Comparison of ENCODE assay signal across 14 cellular contexts in genomic region chr2:140891614-140892212, GRCh38.
DNase-seq lines count a peak whose midpoint lies in the region; ATAC-seq and TF ChIP-seq lines count a peak whose summit lies in the region.
"Had no signal": no experiment of that assay in that cellular context is flagged by ENCODE, and none has a peak within 500 bp of the region (broad histone marks: within the 10 kb centered on the region; RNA-seq: fewer than 3 reads in every experiment).

No MANE protein-coding gene starts in this region.

- H2BK15ac ChIP-seq in mesendoderm (replicated peaks; ENCODE audit: low read depth): no peak overlapping the region

- H3K27me3 ChIP-seq in mesendoderm (ENCODE audit: insufficient read depth, low read length, poor library complexity): no peaks in the 10 kb centered on the region
- H3K27me3 ChIP-seq: testis had no signal

- H3K56ac ChIP-seq in mesendoderm (ENCODE audit: low read length): no peak overlapping the region

- H3K4ac ChIP-seq in mesendoderm (ENCODE audit: low read depth, low read length): no peak overlapping the region

- TF ChIP-seq CTCF in astrocyte of the spinal cord (IDR thresholded peaks at IDR 0.05; ENCODE audit: low read depth, low read length) (peak; percentile 23), neural crest cell (conservative IDR thresholded peaks at IDR 0.05) (peak; percentile 48)

- H2AK5ac ChIP-seq in mesendoderm (ENCODE audit: low read length): no peak overlapping the region

- ATAC-seq in GM18861 (IDR thresholded peaks at IDR 0.05; ENCODE audit: unreplicated experiment) (peak; percentile 76), HG03354 (IDR thresholded peaks at IDR 0.05; ENCODE audit: poor library complexity, severe bottlenecking, unreplicated experiment) (peak; percentile 67), HG03045 (IDR thresholded peaks at IDR 0.05; ENCODE audit: unreplicated experiment) (no peak)
- ATAC-seq: activated T-cell treated with anti-CD3 and anti-CD28 coated beads, Interleukin-2, amount 50 U/mL, for 4 hours had no signal

- no peak overlapping the region for H4K8ac ChIP-seq in mesendoderm (ENCODE audit: low read depth, low read length)

- no peak overlapping the region for H4K5ac ChIP-seq in mesendoderm (ENCODE audit: low read length)

- no peak overlapping the region for H3K18ac ChIP-seq in mesendoderm (ENCODE audit: low read length)

- no peaks in the 10 kb centered on the region for H3K79me1 ChIP-seq in mesendoderm (ENCODE audit: low read length)

- no peaks in the 10 kb centered on the region for H3K79me2 ChIP-seq in mesendoderm (ENCODE audit: control insufficient read depth, insufficient read depth, low read length)

- H3K23ac ChIP-seq in mesendoderm (ENCODE audit: low read length): no peak overlapping the region

- no peak overlapping the region for H3K9ac ChIP-seq in mesendoderm (ENCODE audit: low read length)

- in situ Hi-C loops in astrocyte of the spinal cord (cut with HindIII; ENCODE audit: low sequenced_read_pairs): no loop called here

- H3K4me1 ChIP-seq in mesendoderm (ENCODE audit: control insufficient read depth, low read depth, low read length): peaks cover 1% of the 10 kb centered on the region
- H3K4me1 ChIP-seq: testis had no signal

- WGBS in mesendoderm (ENCODE audit: extremely low coverage, insufficient coverage, low lambda C conversion rate): no CpG with 5 or more reads among the region's 1 CpG

- H3K27ac Mint-ChIP-seq in neural crest cell (ENCODE audit: unreplicated experiment): no peak overlapping the region

- no peaks in the 10 kb centered on the region for H3K36me3 ChIP-seq in mesendoderm (ENCODE audit: control insufficient read depth, insufficient read depth, low read length)

- no peaks in the 10 kb centered on the region for H3K9me3 Mint-ChIP-seq in neural crest cell

- H3K27ac ChIP-seq in mesendoderm (ENCODE audit: low read depth, low read length): no peak overlapping the region
- H3K27ac ChIP-seq: skin epidermis, testis had no signal

- H3K4me3 Mint-ChIP-seq in neural crest cell: no peak overlapping the region
- H3K4me3 Mint-ChIP-seq: activated T-cell treated with anti-CD3 and anti-CD28 coated beads, Interleukin-2, amount 50 U/mL, for 4 hours had no signal

- H2BK120ac ChIP-seq in mesendoderm (ENCODE audit: low read depth, low read length): no peak overlapping the region

- no peaks in the 10 kb centered on the region for H3K27me3 Mint-ChIP-seq in neural crest cell (ENCODE audit: low read depth)

- no peaks in the 10 kb centered on the region for H3K36me3 Mint-ChIP-seq in neural crest cell (ENCODE audit: low read depth)

- DNase-seq in astrocyte of the spinal cord (ENCODE audit: low read depth, low spot score) (no peak), neural crest cell (ENCODE audit: low read depth, low spot score) (no peak), mesendoderm (no peak), DMS153 (lab: John Stamatoyannopoulos, UW) (no peak)
- DNase-seq: activated T-cell treated with anti-CD3 and anti-CD28 coated beads, Interleukin-2, amount 50 U/mL, for 4 hours; amniotic stem cell; head of caudate nucleus; NCI-H1048; NCI-H524 treated with DMSO at 0.1 percent for 48 hours; testis had no signal

- no peak overlapping the region for H3K4me2 ChIP-seq in mesendoderm (ENCODE audit: low read length)

- H2BK5ac ChIP-seq in mesendoderm (ENCODE audit: low read length): no peak overlapping the region

- H3K4me1 Mint-ChIP-seq in neural crest cell: peaks cover 4% of the 10 kb centered on the region

- H3K4me3 ChIP-seq in astrocyte of the spinal cord (ENCODE audit: low read depth, low read length): no peak overlapping the region
- H3K4me3 ChIP-seq in mesendoderm (ENCODE audit: low read length): no peak overlapping the region
- H3K4me3 ChIP-seq: skin epidermis, testis had no signal
